In the genomic region with DNA sequence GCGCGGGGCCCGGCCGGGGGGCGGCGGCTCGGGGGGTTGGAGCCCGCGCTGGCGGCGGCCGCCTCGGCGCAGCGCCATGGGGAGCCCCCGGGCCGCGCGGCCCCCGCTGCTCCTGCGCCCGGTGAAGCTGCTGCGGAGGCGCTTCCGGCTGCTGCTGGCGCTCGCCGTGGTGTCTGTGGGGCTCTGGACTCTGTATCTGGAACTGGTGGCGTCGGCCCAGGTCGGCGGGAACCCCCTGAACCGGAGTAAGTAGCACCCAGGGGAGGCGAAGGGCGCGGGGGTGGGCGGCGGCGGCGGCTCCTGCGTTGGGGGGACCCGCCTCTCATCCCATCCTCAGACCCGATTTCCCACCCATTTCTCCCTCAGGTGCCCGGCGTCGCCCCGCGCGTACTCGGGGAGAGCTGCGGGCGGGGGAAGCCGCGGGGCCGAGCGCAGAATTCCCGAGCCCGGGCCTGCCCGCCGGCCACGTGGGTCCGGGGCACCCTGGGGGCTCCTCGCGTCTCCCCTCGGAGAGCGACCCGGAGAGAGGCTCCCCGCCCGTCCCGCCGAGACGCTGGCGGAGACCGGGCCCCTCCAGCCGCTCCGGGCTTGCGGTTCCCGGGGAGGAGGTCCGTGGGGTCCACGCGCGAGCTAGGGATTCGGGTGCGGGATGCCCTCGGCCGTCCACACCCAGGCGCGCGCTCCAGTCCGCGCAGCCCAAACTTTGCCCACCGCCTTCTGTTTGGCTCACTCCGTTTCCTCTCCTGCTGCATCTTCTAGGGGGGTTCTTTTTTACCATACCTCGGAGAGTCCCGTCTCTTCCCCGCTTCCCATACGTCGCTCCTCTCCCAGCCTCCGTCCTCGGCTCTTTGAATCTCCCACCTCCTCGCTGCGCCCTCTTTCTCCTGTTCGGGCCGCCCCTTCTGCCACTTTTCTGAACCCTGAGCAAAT, we compare ENCODE assay signal across 8 cellular contexts.
DNase-seq lines count a peak whose midpoint lies in the region; ATAC-seq and TF ChIP-seq lines count a peak whose summit lies in the region.

No MANE protein-coding gene starts in this region.

- no peaks in the 10 kb centered on the region for H3K36me3 ChIP-seq in parathyroid adenoma (ENCODE audit: control insufficient read depth, insufficient read depth, low read length)

- H3K79me2 ChIP-seq in parathyroid adenoma = no peaks in the 10 kb centered on the region

- H3K27ac ChIP-seq in parathyroid adenoma = no peak overlapping the region

- no peak overlapping the region for H3K9ac ChIP-seq in parathyroid adenoma

- no peak for TF ChIP-seq CTCF in fibroblast of pulmonary artery (IDR thresholded peaks at IDR 0.05; ENCODE audit: low read length, missing control alignments)
- TF ChIP-seq CTCF in parathyroid adenoma (IDR thresholded peaks at IDR 0.05) = no peak

- H3K27me3 ChIP-seq in parathyroid adenoma (ENCODE audit: control insufficient read depth, insufficient read depth, low read length) = no peaks in the 10 kb centered on the region

- no peaks in the 10 kb centered on the region for H3K9me3 ChIP-seq in parathyroid adenoma (ENCODE audit: control insufficient read depth, low read length)

- H3K4me1 ChIP-seq in parathyroid adenoma = peaks cover 36% of the 10 kb centered on the region

- no peak for ATAC-seq in HG03342 (IDR thresholded peaks at IDR 0.05; ENCODE audit: unreplicated experiment)

- H3K4me3 ChIP-seq in fibroblast of pulmonary artery (replicated peaks; ENCODE audit: low read depth, low read length) (peak overlapping the region; percentile 19), parathyroid adenoma (ENCODE audit: low read depth, low read length) (peak overlapping the region; percentile 66)

- DNase-seq in AG20443 (ENCODE audit: low spot score) = peak; percentile 57
- DNase-seq in HuH-7 (ENCODE audit: low spot score) = peak; percentile 37
- peak; percentile 4 for DNase-seq in activated T-cell treated with anti-CD3 and anti-CD28 coated beads for 24 hours (ENCODE audit: low read depth)
- no peak for DNase-seq in fibroblast of pulmonary artery (ENCODE audit: low read depth)
- no peak for DNase-seq in AML-193 (lab: John Stamatoyannopoulos, UW)
- DNase-seq in SHP77 (lab: John Stamatoyannopoulos, UW) = no peak

- H2AFZ ChIP-seq in parathyroid adenoma = peak overlapping the region; percentile 68

- peak overlapping the region; percentile 80 for H3K4me2 ChIP-seq in parathyroid adenoma (ENCODE audit: low read length)

Comparison
In these comparisons a context has a peak if more than half of its experiments do, and no peak if none do; other contexts are left out.
1. DNase-seq: peak in AG20443 (single experiment), HuH-7 (single experiment) and activated T-cell treated with anti-CD3 and anti-CD28 coated beads for 24 hours (single experiment); none in fibroblast of pulmonary artery (single experiment), AML-193 (0 of 2) and SHP77 (0 of 2).